In the genomic region with DNA sequence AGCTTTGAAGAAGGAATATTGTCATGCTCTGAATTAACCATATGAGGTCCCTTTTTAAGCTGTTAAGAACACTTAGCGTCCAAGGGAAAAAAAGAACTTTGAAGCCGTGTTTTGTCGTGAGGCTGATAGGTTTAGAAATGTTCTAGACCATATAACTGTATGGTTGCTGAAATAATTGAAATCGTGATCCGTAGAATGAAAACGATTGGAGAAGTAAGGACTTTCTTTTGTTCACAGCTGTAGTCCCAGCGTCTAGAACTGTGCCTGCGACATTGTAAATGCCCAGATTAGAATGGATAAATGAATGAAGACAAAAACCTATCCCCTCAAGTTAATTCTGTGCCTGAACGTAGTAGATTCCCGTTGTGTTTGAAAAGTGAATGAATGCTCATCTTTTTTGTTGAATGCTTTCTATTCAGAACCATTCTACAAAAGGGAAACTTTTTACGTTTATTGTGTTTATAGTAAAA, we compare ENCODE assay signal across 8 cellular contexts. TPM values are rescaled to one million over a fixed set of nuclear protein-coding genes. Genes with fewer than 3 reads are reported as not detected.
A peak's percentile ranks its signal among the peaks of the same experiment; 100 is the strongest.
DNase-seq lines count a peak whose midpoint lies in the region; ATAC-seq and TF ChIP-seq lines count a peak whose summit lies in the region.

No MANE protein-coding gene starts in this region.

- H3K9me2 ChIP-seq in PC-3 (replicated peaks; ENCODE audit: low read length) = no peaks in the 10 kb centered on the region

- H4K20me1 ChIP-seq in PC-3 (ENCODE audit: low read length) = peaks cover 33% of the 10 kb centered on the region

- ATAC-seq in PC-3 = no peak
- ATAC-seq in HG03469 (IDR thresholded peaks at IDR 0.05; ENCODE audit: unreplicated experiment) = no peak

- CTCF ChIA-PET in PC-3 (lab: Charles Lee) = interaction anchor here (1.2 kb wide), 1 partner anchor 83 kb away, joined by 4 read pairs; no protein-coding TSS in a partner anchor

- H3K27ac ChIP-seq in PC-3 (ENCODE audit: low read length) = no peak overlapping the region; the same call in 1 of the 2 replicates
- peak overlapping the region; percentile 97 to 98 for H3K27ac ChIP-seq in esophagus (ENCODE audit: low read depth in 2 of 2, low read length in 1 of 2)
- H3K27ac ChIP-seq in prostate gland = peak overlapping the region; percentile 96 to 98

- intact Hi-C loops in PC-3 (cut with micrococcal nuclease) = loop anchor here (2.0 to 10.0 kb wide), 3 partner anchors 65 to 590 kb away; a partner anchor contains a TSS
- intact Hi-C loops in prostate gland (cut with DNase I) = no loop called here

- peak; percentile 16 for DNase-seq in PC-3
- DNase-seq in prostate gland (ENCODE audit: low spot score) = no peak
- DNase-seq in GOT3 (lab: John Stamatoyannopoulos, UW) = no peak
- DNase-seq in NCI-H748 (lab: John Stamatoyannopoulos, UW; ENCODE audit: unreplicated experiment) = no peak
- DNase-seq in NK-92 (lab: John Stamatoyannopoulos, UW; ENCODE audit: unreplicated experiment) = no peak

- H3K4me3 ChIP-seq in GM12875 (ENCODE audit: low read depth, low read length) (peak overlapping the region; percentile 99), PC-3 (ENCODE audit: low read length) (peak overlapping the region; percentile 87), esophagus (ENCODE audit: low read depth in 1 of 2, low read length in 2 of 2) (peak overlapping the region; percentile 73 to 89), prostate gland (peak overlapping the region; percentile 87 to 98)

- POLR2A ChIA-PET in PC-3 (lab: Charles Lee; ENCODE audit: unreplicated experiment) = interaction anchor here (0.6 to 1.2 kb wide), 2 partner anchors 52 to 84 kb away, joined by 7 read pairs; no protein-coding TSS in a partner anchor

- peaks cover 3% of the 10 kb centered on the region for H3F3A ChIP-seq in PC-3 (ENCODE audit: low read length, unreplicated experiment)

- H3K36me3 ChIP-seq in PC-3 (ENCODE audit: low read depth, low read length) (no peaks in the 10 kb centered on the region), esophagus (ENCODE audit: control insufficient read depth in 2 of 2, insufficient read depth in 2 of 2, low read length in 1 of 2) (peaks cover 0 to 2% of the 10 kb centered on the region in 2 donors), prostate gland (no peaks in the 10 kb centered on the region)

- H3K9me3 ChIP-seq in PC-3 (ENCODE audit: low read length) = no peaks in the 10 kb centered on the region
- H3K9me3 ChIP-seq in esophagus (ENCODE audit: control insufficient read depth in 2 of 2, insufficient read depth in 1 of 2, low read depth in 1 of 2, low read length in 1 of 2) = no peaks in the 10 kb centered on the region
- H3K9me3 ChIP-seq in prostate gland = no peaks in the 10 kb centered on the region

- H3K4me1 ChIP-seq in PC-3 (ENCODE audit: insufficient read depth, low read length) (peaks cover 39% of the 10 kb centered on the region), esophagus (ENCODE audit: control insufficient read depth in 2 of 2, insufficient read depth in 2 of 2, low read length in 1 of 2) (peaks cover 0 to 2% of the 10 kb centered on the region in 2 donors), prostate gland (replicated peaks) (no peaks in the 10 kb centered on the region)

- peak overlapping the region; percentile 76; the same call in 1 of the 2 replicates for H2AFZ ChIP-seq in PC-3 (ENCODE audit: low read length)

- peak overlapping the region; percentile 88 for H3K9ac ChIP-seq in PC-3 (ENCODE audit: low read length)

- H3K27me3 ChIP-seq in PC-3 (ENCODE audit: low read length) (no peaks in the 10 kb centered on the region), esophagus (ENCODE audit: control insufficient read depth in 1 of 2, insufficient read depth in 2 of 2, low read length in 2 of 2) (no peaks in the 10 kb centered on the region), prostate gland (replicated peaks; ENCODE audit: insufficient read depth) (no peaks in the 10 kb centered on the region)

- TF ChIP-seq CTCF in GM12875 (IDR thresholded peaks at IDR 0.05; ENCODE audit: borderline replicate concordance, insufficient read depth, low read depth, low read length) (no peak), PC-3 (conservative IDR thresholded peaks at IDR 0.05; ENCODE audit: low read depth, low read length) (no peak), prostate gland (IDR thresholded peaks at IDR 0.05) (no peak)

- WGBS in esophagus, 2 donors = 1 to 2% methylated on average over 11 of the region's 11 CpGs
- WGBS in prostate gland = 1% methylated on average over 11 of the region's 11 CpGs

- TF ChIP-seq POLR2A in prostate gland (IDR thresholded peaks at IDR 0.05) = no peak

- peak overlapping the region; percentile 92 for H3K4me2 ChIP-seq in PC-3 (ENCODE audit: low read length)

- no TSS peak for BruUV-seq in PC-3 (replicated peaks; lab: Mats Ljungman, UMichigan)

- H3K79me2 ChIP-seq in PC-3 (ENCODE audit: low read length) = peaks cover 62% of the 10 kb centered on the region

RNA-seq across cellular contexts. Expression of a gene that starts 1.6 kb away (rescaled TPM):
- total RNA-seq in PC-3 (2014; rRNA removed) (42.0 and 61.0 TPM in 2 replicates), prostate gland (10 to 100 TPM; 56.0 to 65.1 TPM)
- 1 to 10 TPM; 5.0 to 7.6 TPM for polyA plus RNA-seq in esophagus
